In the genomic region with DNA sequence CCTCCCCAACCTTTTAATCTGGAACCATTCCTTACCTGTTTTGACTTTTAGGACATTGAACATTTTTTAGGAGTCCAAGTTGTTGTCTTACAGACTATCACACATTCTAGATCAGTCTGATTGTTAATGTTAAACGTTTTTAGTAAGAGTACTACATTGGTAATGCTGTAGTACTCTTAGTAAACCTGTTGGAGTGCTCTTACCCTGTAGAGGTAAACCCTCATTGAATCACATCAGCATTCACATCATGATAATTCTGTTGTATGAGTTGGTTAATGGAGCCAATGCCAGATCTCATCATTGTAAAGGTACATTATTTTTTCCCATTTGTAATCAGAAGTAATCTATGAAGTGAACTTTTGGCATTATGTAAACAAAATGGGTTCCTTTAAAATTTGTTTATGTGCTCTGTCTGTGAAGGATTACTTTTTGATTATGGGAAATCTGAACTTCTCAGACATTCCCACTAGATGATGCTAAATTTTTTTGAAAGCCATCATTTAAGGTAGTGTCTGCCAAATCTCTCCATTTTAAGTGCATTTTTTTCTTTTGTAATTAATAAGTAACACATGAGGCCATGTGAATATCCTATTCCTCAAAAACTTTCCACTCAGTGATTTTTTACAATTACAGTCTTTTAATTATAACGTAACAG, we compare ENCODE assay signal across 8 cellular contexts. TPM values are rescaled to one million over a fixed set of nuclear protein-coding genes. Genes with fewer than 3 reads are reported as not detected.
DNase-seq lines count a peak whose midpoint lies in the region; ATAC-seq, FAIRE-seq and TF ChIP-seq lines count a peak whose summit lies in the region.

No MANE protein-coding gene starts in this region.

- DNase-seq in DMS 273 treated with DMSO at 0.1 percent for 48 hours (lab: John Stamatoyannopoulos, UW) (peak; percentile 1), Peyer's patch (no peak), esophagus squamous epithelium (lab: John Stamatoyannopoulos, UW) (no peak), small intestine (peak; percentile 49)
- DNase-seq in effector CD4-positive, alpha-beta T cell = no peak
- no peak for DNase-seq in activated effector memory CD4-positive, alpha-beta T cell treated with anti-CD3 and anti-CD28 coated beads, Interleukin-2, amount 50 U/mL, for 16 hours

- ATAC-seq in GM19328 (IDR thresholded peaks at IDR 0.05; ENCODE audit: unreplicated experiment) = peak; percentile 81
- peak; percentile 69 for ATAC-seq in HG03439 (IDR thresholded peaks at IDR 0.05; ENCODE audit: unreplicated experiment)

- H3K4me1 ChIP-seq in Peyer's patch = no peaks in the 10 kb centered on the region
- H3K4me1 ChIP-seq in esophagus squamous epithelium = peaks cover 0 to 12% (median 0%) of the 10 kb centered on the region in 3 donors
- H3K4me1 ChIP-seq in small intestine (ENCODE audit: control insufficient read depth in 2 of 2, insufficient read depth in 1 of 2, low read depth in 1 of 2, low read length in 1 of 2) = no peaks in the 10 kb centered on the region

- WGBS in esophagus squamous epithelium, 2 donors = 45 to 49% methylated on average over 2 of the region's 2 CpGs
- 50 to 53% (median 51%) methylated on average over 2 of the region's 2 CpGs for WGBS in small intestine, 3 donors

- intact Hi-C loops in esophagus squamous epithelium (cut with DNase I) = no loop called here

- H3K9me3 ChIP-seq in Peyer's patch (no peaks in the 10 kb centered on the region), esophagus squamous epithelium (no peaks in the 10 kb centered on the region), small intestine (ENCODE audit: control insufficient read depth, low read depth) (no peaks in the 10 kb centered on the region)

- no peak for TF ChIP-seq POLR2A in Peyer's patch (IDR thresholded peaks at IDR 0.05)
- TF ChIP-seq POLR2A in esophagus squamous epithelium (IDR thresholded peaks at IDR 0.05) = no peak

- H3K27me3 ChIP-seq in Peyer's patch (no peaks in the 10 kb centered on the region), esophagus squamous epithelium (no peaks in the 10 kb centered on the region), small intestine (ENCODE audit: control insufficient read depth in 2 of 2, insufficient read depth in 2 of 2, low read length in 2 of 2) (no peaks in the 10 kb centered on the region)

- peak; percentile 49 for FAIRE-seq in small intestine (lab: Jason Lieb, UNC)

- H3K4me3 ChIP-seq in Peyer's patch (no peak overlapping the region), esophagus squamous epithelium (no peak overlapping the region), small intestine (ENCODE audit: low read depth in 1 of 2, low read length in 2 of 2) (no peak overlapping the region)

- H3K27ac ChIP-seq in Peyer's patch (no peak overlapping the region), esophagus squamous epithelium (no peak overlapping the region), small intestine (ENCODE audit: low read depth in 1 of 2, low read length in 1 of 2) (no peak overlapping the region)

- TF ChIP-seq CTCF in Peyer's patch (IDR thresholded peaks at IDR 0.05) (peak in 4 of 6 experiments; percentile 50 to 82 (median 78)), esophagus squamous epithelium (IDR thresholded peaks at IDR 0.05) (peak in 5 of 6 experiments; percentile 35 to 76 (median 55))

- H3K36me3 ChIP-seq in Peyer's patch (peaks cover 0 to 6% (median 0%) of the 10 kb centered on the region in 3 donors), esophagus squamous epithelium (peaks cover 0 to 36% (median 0%) of the 10 kb centered on the region in 3 donors), small intestine (ENCODE audit: control insufficient read depth in 2 of 2, insufficient read depth in 2 of 2, low read length in 2 of 2) (peaks cover 2% of the 10 kb centered on the region in 2 donors)

RNA-seq across cellular contexts. Expression of a gene that starts 55.2 kb away (rescaled TPM):
- total RNA-seq in Peyer's patch (10 to 100 TPM; 27.7 to 47.7 (median 39.5) TPM), esophagus squamous epithelium (10 to 100 TPM; 10.5 to 23.7 (median 17.3) TPM)
- polyA plus RNA-seq in small intestine = 1 to 10 TPM; 3.8 to 6.3 (median 5.8) TPM

Comparison
In these comparisons a context has a peak if more than half of its experiments do, and no peak if none do; other contexts are left out.
1. DNase-seq: peak in DMS 273 treated with DMSO at 0.1 percent for 48 hours (single experiment) and small intestine (single experiment); none in Peyer's patch (0 of 3), esophagus squamous epithelium (single experiment), effector CD4-positive, alpha-beta T cell (single experiment) and activated effector memory CD4-positive, alpha-beta T cell treated with anti-CD3 and anti-CD28 coated beads, Interleukin-2, amount 50 U/mL, for 16 hours (single experiment).